10 cellular contexts compared by ENCODE assay signal in genomic region chr3:196317399-196317701, GRCh38. TPM values are rescaled to one million over a fixed set of nuclear protein-coding genes. Genes with fewer than 3 reads are reported as not detected.
DNase-seq lines count a peak whose midpoint lies in the region; ATAC-seq, FAIRE-seq and TF ChIP-seq lines count a peak whose summit lies in the region.
"Not testable (repeated sequence)": the region's sequence is repeated elsewhere in the genome, so short reads cannot be mapped to it uniquely, and the experiment has no call there.
"Had no signal": no experiment of that assay in that cellular context is flagged by ENCODE, and none has a peak within 500 bp of the region (broad histone marks: within the 10 kb centered on the region; RNA-seq: fewer than 3 reads in every experiment).

No MANE protein-coding gene starts in this region.

- BruUV-seq in GM12878 (replicated peaks; lab: Mats Ljungman, UMichigan): not testable (repeated sequence)

- H3K36me3 ChIP-seq in GM12878 (ENCODE audit: control insufficient read depth in 2 of 2, insufficient read depth in 2 of 2, low read length in 1 of 2); sigmoid colon; vagina: not testable (repeated sequence)

- in situ Hi-C loops in GM12878 (cut with MboI): not testable (repeated sequence)

- intact Hi-C loops in GM12878 (cut with micrococcal nuclease; ENCODE audit: unreplicated experiment) (loop anchor here (5.0 kb wide), 1 partner anchor 40 kb away; no protein-coding TSS in a partner anchor), sigmoid colon (cut with DNase I) (loop anchor here (5.0 kb wide), 1 partner anchor 115 kb away; the partner anchor contains the start of gene UBXN7)
- intact Hi-C loops in vagina (cut with DNase I): not testable (repeated sequence)

- peaks cover 17% of the 10 kb centered on the region for H3K79me2 ChIP-seq in GM12878 (ENCODE audit: control insufficient read depth, insufficient read depth, low read length)

- peak overlapping the region; percentile 79 for H3K4me2 ChIP-seq in GM12878 (ENCODE audit: control insufficient read depth, insufficient read depth)

- H3K36me3 Mint-ChIP-seq in IgD-negative memory B cell, memory B cell: not testable (repeated sequence)

- H4K20me1 ChIP-seq in GM12878 (ENCODE audit: control insufficient read depth, insufficient read depth): not testable (repeated sequence)

- not testable (repeated sequence) for TF ChIP-seq EP300 in GM12878 (IDR thresholded peaks at IDR 0.05; ENCODE audit: borderline replicate concordance in 1 of 2, control insufficient read depth in 1 of 2, low read depth in 2 of 2, low read length in 2 of 2); sigmoid colon (IDR thresholded peaks at IDR 0.05)

- TF ChIP-seq CTCF in GM12864 (IDR thresholded peaks at IDR 0.05; ENCODE audit: low read depth, low read length, missing control alignments); WI38 (IDR thresholded peaks at IDR 0.05; ENCODE audit: low read depth, low read length); GM12878 (IDR thresholded peaks at IDR 0.05 in 2 of 3, conservative IDR thresholded peaks at IDR 0.05 in 1 of 3; ENCODE audit: control insufficient read depth in 2 of 3, extremely low read depth in 1 of 3, insufficient read depth in 1 of 3, low read depth in 3 of 3, low read length in 3 of 3); fibroblast of pulmonary artery (IDR thresholded peaks at IDR 0.05; ENCODE audit: low read length, missing control alignments); sigmoid colon (IDR thresholded peaks at IDR 0.05); vagina (IDR thresholded peaks at IDR 0.05): not testable (repeated sequence)

- H3K27ac ChIP-seq in GM12878 (ENCODE audit: control insufficient read depth, insufficient read depth) (peak overlapping the region; percentile 83), sigmoid colon (peak overlapping the region; percentile 82 to 93 (median 92)), vagina (peak overlapping the region; percentile 87)

- not testable (repeated sequence) for H3K27me3 Mint-ChIP-seq in IgD-negative memory B cell, memory B cell

- not testable (repeated sequence) for TF ChIP-seq RAD21 in GM12878 (IDR thresholded peaks at IDR 0.05; ENCODE audit: insufficient read depth, low read depth, low read length)

- H3K4me3 ChIP-seq in GM12864 (ENCODE audit: low read depth, low read length) (peak overlapping the region; percentile 76), WI38 (ENCODE audit: low read depth, low read length) (peak overlapping the region; percentile 72), GM12878 (peak overlapping the region; percentile 97), fibroblast of pulmonary artery (replicated peaks; ENCODE audit: low read depth, low read length) (peak overlapping the region; percentile 83), sigmoid colon (peak overlapping the region; percentile 54 to 93 (median 80)), vagina (peak overlapping the region; percentile 65 to 79)

- DNase-seq in GM12864 (ENCODE audit: low read depth); GM12878 (ENCODE audit: low read depth, low spot score); fibroblast of pulmonary artery (ENCODE audit: low read depth); memory B cell (ENCODE audit: low spot score in 2 of 2); sigmoid colon; vagina (ENCODE audit: extremely low spot score in 2 of 2): not testable (repeated sequence)

- H2AFZ ChIP-seq in GM12878 (ENCODE audit: control insufficient read depth, low read depth, low read length): peak overlapping the region; percentile 96

- not testable (repeated sequence) for H3K9me3 ChIP-seq in GM12878 (replicated peaks; ENCODE audit: control insufficient read depth, insufficient read depth, low read length); sigmoid colon; vagina

- not testable (repeated sequence) for H3K4me1 Mint-ChIP-seq in IgD-negative memory B cell, memory B cell

- CTCF ChIA-PET in GM12878 (lab: Yijun Ruan, JAX): interaction anchor here (0.7 to 1.6 kb wide), 5 partner anchors 14 to 205 kb away, joined by 3 to 7 read pairs (median 4); no protein-coding TSS in a partner anchor

- FAIRE-seq in GM12878 (lab: Jason Lieb, UNC): not testable (repeated sequence)

- H3K9ac ChIP-seq in GM12878 (ENCODE audit: control insufficient read depth, insufficient read depth, low read length): peak overlapping the region; percentile 89

- not testable (repeated sequence) for ATAC-seq in GM12878; memory B cell (ENCODE audit: low read depth)

- not testable (repeated sequence) for H3K27me3 ChIP-seq in GM12878 (replicated peaks in 1 of 2; ENCODE audit: control insufficient read depth in 2 of 2, insufficient read depth in 2 of 2, low read length in 1 of 2); sigmoid colon; vagina

- H3K4me3 Mint-ChIP-seq in IgD-negative memory B cell (peak overlapping the region; percentile 94 to 99 (median 96)), memory B cell (peak overlapping the region; percentile 96)

- POLR2A ChIA-PET in GM12878 (lab: Charles Lee): interaction anchor here (0.7 to 1.5 kb wide), 5 partner anchors 8 to 115 kb away, joined by 3 to 9 read pairs (median 5); partner anchors contain the start of gene UBXN7

- not testable (repeated sequence) for H3K4me1 ChIP-seq in GM12878 (ENCODE audit: control insufficient read depth, insufficient read depth, low read length); sigmoid colon; vagina

- RAD21 ChIA-PET in GM12878 (lab: Charles Lee; ENCODE audit: unreplicated experiment): interaction anchor here (0.9 to 1.7 kb wide), 5 partner anchors 27 to 186 kb away, joined by 3 to 7 read pairs (median 3); partner anchors contain the start of gene RNF168

- SMC1A ChIA-PET in GM12878 (lab: Charles Lee; ENCODE audit: uncharacterized antibody, unreplicated experiment): interaction anchor here (0.6 to 2.9 kb wide), 6 partner anchors 20 to 95 kb away, joined by 3 to 10 read pairs (median 3); no protein-coding TSS in a partner anchor

- not testable (repeated sequence) for TF ChIP-seq POLR2A in GM12878 (IDR thresholded peaks at IDR 0.05; ENCODE audit: low read depth, low read length); sigmoid colon (IDR thresholded peaks at IDR 0.05); vagina (IDR thresholded peaks at IDR 0.05)

- H3K27ac Mint-ChIP-seq in IgD-negative memory B cell (peak overlapping the region; percentile 94 to 100 (median 99)), memory B cell (peak overlapping the region; percentile 96)

- WGBS in GM12878 (ENCODE audit: insufficient coverage, insufficient replicate concordance, low lambda C conversion rate, missing lambda C conversion rate): 1% methylated on average over 14 of the region's 14 CpGs
- 1% methylated on average over 13 to 14 of the region's 14 CpGs for WGBS in sigmoid colon, 2 donors

- H3K9me3 Mint-ChIP-seq in IgD-negative memory B cell, memory B cell: not testable (repeated sequence)

RNA-seq across cellular contexts. Expression of gene DYNLT2B, which starts 0.7 kb away (rescaled TPM):
- 30.6 TPM for polyA plus RNA-seq in IgD-negative memory B cell
- 3.6 and 4.7 TPM in 2 replicates for total RNA-seq in GM12878 (2013; cell fraction: nucleolus; rRNA removed)
- 18.5 and 22.0 TPM in 2 replicates for total RNA-seq in GM12878 (2014; rRNA removed)
- total RNA-seq in GM12878 (2014; rRNA removed; fragmentation: Illumina TruSeq; extraction: Trizol): 17.5 and 19.5 TPM in 2 replicates
- total RNA-seq in GM12878 (2021): 17.7 and 21.9 TPM in 2 replicates
- polyA plus RNA-seq in GM12878 (2011; ENCODE audit: low read depth): 28.5 TPM
- 8.6 and 12.4 TPM in 2 replicates for polyA plus RNA-seq in GM12878 (2011; rRNA removed)
- polyA plus RNA-seq in GM12878 (2011; cell fraction: cytosol; rRNA removed): 4.0 and 7.2 TPM in 2 replicates
- polyA plus RNA-seq in GM12878 (2011; cell fraction: nucleus; rRNA removed): 2.6 and 3.4 TPM in 2 replicates
- 26.3 and 28.2 TPM in 2 replicates for polyA plus RNA-seq in GM12878 (2012)
- polyA plus RNA-seq in GM12878 (2014; fragmentation: Illumina TruSeq; extraction: Trizol): 6.0 and 16.7 TPM in 2 replicates
- 10 to 100 TPM; 24.2 to 39.6 TPM for polyA plus RNA-seq in GM12878 (2014; fragmentation: Nextera tagmentation; extraction: Ambion mirVana)
- polyA plus RNA-seq in GM12878 (2014; rRNA removed): 32.3 and 33.3 TPM in 2 replicates
- 10 to 100 TPM; 89.0 to 89.7 TPM for polyA plus RNA-seq in GM12878 (2016; fragmentation: Nextera tagmentation; extraction: Ambion mirVana)
- 0.44 and 0.88 TPM in 2 replicates for polyA minus RNA-seq in GM12878 (2011; rRNA and poly(A)+ RNA removed)
- polyA minus RNA-seq in GM12878 (2011; cell fraction: cytosol; rRNA and poly(A)+ RNA removed): 3.1 TPM in 1 of 2 replicates, not detected in the other
- 1.5 and 2.2 TPM in 2 replicates for polyA minus RNA-seq in GM12878 (2011; cell fraction: nucleus; rRNA and poly(A)+ RNA removed)
- total RNA-seq in sigmoid colon: 10 to 100 TPM in 2 of 4 donors, 1 to 10 TPM in 2; 6.8 to 17.8 (median 13.2) TPM
- polyA plus RNA-seq in sigmoid colon: 10 to 100 TPM in 2 of 3 donors, 1 to 10 TPM in 1; 3.9 to 14.4 (median 11.5) TPM
- total RNA-seq in vagina: 2.9 TPM

RNA-seq across cellular contexts. Expression of gene TM4SF19, which starts 20.8 kb away (rescaled TPM):
- polyA plus RNA-seq in IgD-negative memory B cell (0.84 TPM), GM12878 (2011; rRNA removed) (not detected in 2 replicates), GM12878 (2014; fragmentation: Illumina TruSeq; extraction: Trizol) (not detected in 2 replicates), GM12878 (2014; fragmentation: Nextera tagmentation; extraction: Ambion mirVana) (under 1 TPM; 0.05 TPM), GM12878 (2014; rRNA removed) (not detected in 2 replicates), GM12878 (2016; fragmentation: Nextera tagmentation; extraction: Ambion mirVana) (under 1 TPM; 0.11 to 0.16 TPM), sigmoid colon (not detected)
- not detected in 2 replicates for total RNA-seq in GM12878 (2013; cell fraction: nucleolus; rRNA removed)
- total RNA-seq in GM12878 (2014; rRNA removed) (not detected in 2 replicates), GM12878 (2014; rRNA removed; fragmentation: Illumina TruSeq; extraction: Trizol) (not detected in 2 replicates), GM12878 (2021) (not detected in 2 replicates), sigmoid colon (not detected), vagina (not detected)
- not detected for polyA plus RNA-seq in GM12878 (2011; ENCODE audit: low read depth)
- not detected in 2 replicates for polyA plus RNA-seq in GM12878 (2011; cell fraction: cytosol; rRNA removed)
- polyA plus RNA-seq in GM12878 (2011; cell fraction: nucleus; rRNA removed): not detected in 2 replicates
- polyA plus RNA-seq in GM12878 (2012): 0.20 and 0.55 TPM in 2 replicates
- not detected in 2 replicates for polyA minus RNA-seq in GM12878 (2011; rRNA and poly(A)+ RNA removed)
- polyA minus RNA-seq in GM12878 (2011; cell fraction: cytosol; rRNA and poly(A)+ RNA removed): not detected in 2 replicates
- polyA minus RNA-seq in GM12878 (2011; cell fraction: nucleus; rRNA and poly(A)+ RNA removed): not detected in 2 replicates
- total RNA-seq: G401, lung microvascular endothelial cell had no signal

RNA-seq across cellular contexts. Expression of gene PCYT1A, which starts 29.8 kb away (rescaled TPM):
- polyA plus RNA-seq in IgD-negative memory B cell (22.2 TPM), GM12878 (2011; rRNA removed) (34.8 and 47.7 TPM in 2 replicates), GM12878 (2014; fragmentation: Illumina TruSeq; extraction: Trizol) (49.1 and 64.3 TPM in 2 replicates), GM12878 (2014; fragmentation: Nextera tagmentation; extraction: Ambion mirVana) (10 to 100 TPM; 10.8 to 15.3 TPM), GM12878 (2014; rRNA removed) (51.7 and 61.8 TPM in 2 replicates), GM12878 (2016; fragmentation: Nextera tagmentation; extraction: Ambion mirVana) (10 to 100 TPM; 39.8 to 40.0 TPM), sigmoid colon (10 to 100 TPM; 25.8 to 31.6 (median 29.6) TPM)
- 89.9 and 94.8 TPM in 2 replicates for total RNA-seq in GM12878 (2013; cell fraction: nucleolus; rRNA removed)
- total RNA-seq in GM12878 (2014; rRNA removed) (51.7 and 56.2 TPM in 2 replicates), GM12878 (2014; rRNA removed; fragmentation: Illumina TruSeq; extraction: Trizol) (49.5 and 49.6 TPM in 2 replicates), GM12878 (2021) (50.2 and 53.6 TPM in 2 replicates), sigmoid colon (10 to 100 TPM; 61.4 to 88.6 (median 72.4) TPM), vagina (55.7 TPM)
- polyA plus RNA-seq in GM12878 (2011; ENCODE audit: low read depth): 25.4 TPM
- 37.2 TPM in 2 replicates for polyA plus RNA-seq in GM12878 (2011; cell fraction: cytosol; rRNA removed)
- polyA plus RNA-seq in GM12878 (2011; cell fraction: nucleus; rRNA removed): 46.3 and 49.9 TPM in 2 replicates
- polyA plus RNA-seq in GM12878 (2012): 35.0 and 38.6 TPM in 2 replicates
- 80.5 and 103 TPM in 2 replicates for polyA minus RNA-seq in GM12878 (2011; rRNA and poly(A)+ RNA removed)
- polyA minus RNA-seq in GM12878 (2011; cell fraction: cytosol; rRNA and poly(A)+ RNA removed): 33.0 and 33.1 TPM in 2 replicates
- polyA minus RNA-seq in GM12878 (2011; cell fraction: nucleus; rRNA and poly(A)+ RNA removed): 33.9 and 53.3 TPM in 2 replicates
